ENCODE assay signal across 2 cellular contexts in genomic region chr2:96533292-96534073, GRCh38.
TF ChIP-seq lines count a peak whose summit lies in the region.

No MANE protein-coding gene starts in this region.

TF ChIP-seq in GM12878, 131 proteins besides CTCF, POLR2A, EP300 and RAD21:
- TF ChIP-seq SUPT20H (IDR thresholded peaks at IDR 0.05; ENCODE audit: borderline replicate concordance, control insufficient read depth, low read depth, low read length) (no peak), RAD51 (IDR thresholded peaks at IDR 0.05) (no peak), SPI1 (IDR thresholded peaks at IDR 0.05; ENCODE audit: borderline replicate concordance, insufficient read depth, low read depth, low read length) (0 out of 2 replicates have a peak, but pooled peaks have one; percentile 5), EED (IDR thresholded peaks at IDR 0.05; ENCODE audit: low read depth) (0 out of 2 replicates have a peak, but pooled peaks have one; percentile 36), SIN3A (IDR thresholded peaks at IDR 0.05; ENCODE audit: low read depth, low read length) (no peak), IKZF2 (IDR thresholded peaks at IDR 0.05) (0 out of 4 replicates have a peak, but pooled peaks of 1 of the 2 experiments have one; percentile 9)
- TF ChIP-seq, protein P1, sequence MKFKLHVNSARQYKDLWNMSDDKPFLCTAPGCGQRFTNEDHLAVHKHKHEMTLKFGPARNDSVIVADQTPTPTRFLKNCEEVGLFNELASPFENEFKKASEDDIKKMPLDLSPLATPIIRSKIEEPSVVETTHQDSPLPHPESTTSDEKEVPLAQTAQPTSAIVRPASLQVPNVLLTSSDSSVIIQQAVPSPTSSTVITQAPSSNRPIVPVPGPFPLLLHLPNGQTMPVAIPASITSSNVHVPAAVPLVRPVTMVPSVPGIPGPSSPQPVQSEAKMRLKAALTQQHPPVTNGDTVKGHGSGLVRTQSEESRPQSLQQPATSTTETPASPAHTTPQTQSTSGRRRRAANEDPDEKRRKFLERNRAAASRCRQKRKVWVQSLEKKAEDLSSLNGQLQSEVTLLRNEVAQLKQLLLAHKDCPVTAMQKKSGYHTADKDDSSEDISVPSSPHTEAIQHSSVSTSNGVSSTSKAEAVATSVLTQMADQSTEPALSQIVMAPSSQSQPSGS (IDR thresholded peaks at IDR 0.05; ENCODE audit: low read length) = no peak

TF ChIP-seq in HepG2, 621 proteins besides CTCF, POLR2A, EP300 and RAD21:
- TF ChIP-seq ZNF598 (CRISPR knock-in tag; IDR thresholded peaks at IDR 0.05; ENCODE audit: borderline replicate concordance) (no peak), E2F2 (CRISPR knock-in tag; IDR thresholded peaks at IDR 0.05; ENCODE audit: borderline replicate concordance) (no peak), TAF15 (IDR thresholded peaks at IDR 0.05; ENCODE audit: low read depth, low read length, poor library complexity, severe bottlenecking) (no peak), ZSCAN20 (CRISPR knock-in tag; IDR thresholded peaks at IDR 0.05; ENCODE audit: borderline replicate concordance) (no peak), ZNF768 (CRISPR knock-in tag; IDR thresholded peaks at IDR 0.05) (peak; percentile 90), GTF2F1 (IDR thresholded peaks at IDR 0.05; ENCODE audit: low read length) (no peak), ZNF317 (CRISPR knock-in tag; IDR thresholded peaks at IDR 0.05) (no peak), KDM1A (CRISPR knock-in tag; IDR thresholded peaks at IDR 0.05) (0 out of 2 replicates have a peak, but pooled peaks have one; percentile 41)
